ENCODE assay signal across 9 cellular contexts in the genomic region with DNA sequence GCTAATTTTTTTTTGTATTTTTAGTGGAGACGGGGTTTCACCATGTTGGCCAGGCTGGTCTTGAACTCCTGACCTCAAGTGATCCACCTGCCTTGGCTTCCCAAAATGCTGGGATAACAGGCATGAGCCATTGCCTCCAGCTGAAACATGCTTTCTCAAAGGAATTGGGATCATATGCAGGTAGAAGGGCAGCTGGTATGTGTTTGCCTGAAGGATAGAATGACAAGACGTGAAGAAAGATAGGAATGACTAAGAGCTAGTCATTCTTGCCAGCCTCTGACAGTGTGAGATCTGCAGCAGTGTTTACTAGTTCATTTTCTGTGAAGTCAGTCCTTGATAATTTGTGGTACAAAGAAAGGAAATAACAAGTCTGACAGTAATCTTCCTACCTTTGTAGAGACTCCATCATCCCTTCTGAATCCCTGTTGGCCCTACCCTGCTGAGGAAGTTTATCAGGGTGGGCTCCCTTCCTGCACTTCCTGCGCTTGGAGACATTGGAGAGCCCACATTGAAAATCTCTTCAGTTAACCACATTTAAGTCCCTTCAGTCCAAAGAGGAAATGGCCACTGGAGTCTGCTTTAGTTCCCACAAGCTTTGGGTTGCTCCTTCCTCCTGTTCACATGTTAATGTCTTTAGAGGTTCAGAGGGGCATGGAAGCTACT. TPM values are rescaled to one million over a fixed set of nuclear protein-coding genes. Genes with fewer than 3 reads are reported as not detected.
DNase-seq lines count a peak whose midpoint lies in the region; ATAC-seq and TF ChIP-seq lines count a peak whose summit lies in the region.
"Had no signal": no experiment of that assay in that cellular context is flagged by ENCODE, and none has a peak within 500 bp of the region (broad histone marks: within the 10 kb centered on the region; RNA-seq: fewer than 3 reads in every experiment).

No MANE protein-coding gene starts in this region.

- CTCF ChIA-PET in activated CD8-positive, alpha-beta memory T cell treated with anti-CD3 and anti-CD28 coated beads, Interleukin-2, amount 10 ng/mL, durations not matched to agents 7 days and 5 days (lab: Charles Lee): interaction anchor here (0.8 to 6.3 kb wide), 11 partner anchors 9 to 229 kb away, joined by 3 to 62 read pairs (median 4); a partner anchor contains a TSS

- H3K27ac Mint-ChIP-seq in activated CD8-positive, alpha-beta memory T cell treated with anti-CD3 and anti-CD28 coated beads, Interleukin-2, amount 10 ng/mL, durations not matched to agents 7 days and 5 days: peak overlapping the region; percentile 96

- peaks cover 53% of the 10 kb centered on the region for H3K36me3 Mint-ChIP-seq in activated CD8-positive, alpha-beta memory T cell treated with anti-CD3 and anti-CD28 coated beads, Interleukin-2, amount 10 ng/mL, durations not matched to agents 7 days and 5 days

- H3K4me1 Mint-ChIP-seq in activated CD8-positive, alpha-beta memory T cell treated with anti-CD3 and anti-CD28 coated beads, Interleukin-2, amount 10 ng/mL, durations not matched to agents 7 days and 5 days: peaks cover 76% of the 10 kb centered on the region

- H3K27me3 Mint-ChIP-seq in activated CD8-positive, alpha-beta memory T cell treated with anti-CD3 and anti-CD28 coated beads, Interleukin-2, amount 10 ng/mL, durations not matched to agents 7 days and 5 days: no peaks in the 10 kb centered on the region

- DNase-seq in activated CD8-positive, alpha-beta memory T cell treated with anti-CD3 and anti-CD28 coated beads, Interleukin-2, amount 10 ng/mL, durations not matched to agents 7 days and 5 days: peak; percentile 70
- no peak for DNase-seq in activated CD8-positive, alpha-beta memory T cell treated with anti-CD3 and anti-CD28 coated beads, Interleukin-2, amount 50 U/mL, for 48 hours
- peak in 3 of 5 experiments; percentile 18 to 93 (median 65) for DNase-seq in T-helper 2 cell
- DNase-seq in epithelial cell of esophagus (ENCODE audit: low read depth): peak; percentile 96
- peak; percentile 94 for DNase-seq in pulmonary artery endothelial cell (ENCODE audit: low read depth, low spot score)
- DNase-seq in NCI-H446 treated with DMSO at 0.1 percent for 48 hours (lab: John Stamatoyannopoulos, UW): no peak
- DNase-seq: DND-41 had no signal

- peak; percentile 58 for ATAC-seq in activated CD8-positive, alpha-beta memory T cell treated with anti-CD3 and anti-CD28 coated beads, Interleukin-2, amount 10 ng/mL, durations not matched to agents 7 days and 5 days
- ATAC-seq in HG03521 (IDR thresholded peaks at IDR 0.05; ENCODE audit: unreplicated experiment) (no peak), HG03159 (IDR thresholded peaks at IDR 0.05; ENCODE audit: unreplicated experiment) (no peak)

- no peaks in the 10 kb centered on the region for H3K9me3 Mint-ChIP-seq in activated CD8-positive, alpha-beta memory T cell treated with anti-CD3 and anti-CD28 coated beads, Interleukin-2, amount 10 ng/mL, durations not matched to agents 7 days and 5 days (ENCODE audit: low read depth)

- no peak overlapping the region for H3K4me3 ChIP-seq in epithelial cell of esophagus (ENCODE audit: low read length)

- peak overlapping the region; percentile 77 for H3K4me3 Mint-ChIP-seq in activated CD8-positive, alpha-beta memory T cell treated with anti-CD3 and anti-CD28 coated beads, Interleukin-2, amount 10 ng/mL, durations not matched to agents 7 days and 5 days

- no peak for TF ChIP-seq CTCF in epithelial cell of esophagus (IDR thresholded peaks at IDR 0.05; ENCODE audit: insufficient read depth, low read depth, low read length, missing control alignments)

RNA-seq across cellular contexts. Expression of a gene that starts 14.7 kb away (rescaled TPM):
- 100 to 1,000 TPM; 193 to 242 TPM for total RNA-seq in activated CD8-positive, alpha-beta memory T cell treated with anti-CD3 and anti-CD28 coated beads, Interleukin-2, amount 10 ng/mL, durations not matched to agents 7 days and 5 days
- total RNA-seq in pulmonary artery endothelial cell: 228 and 323 TPM in 2 replicates

RNA-seq across cellular contexts. Expression of a gene that starts 52.3 kb away (rescaled TPM):
- total RNA-seq in activated CD8-positive, alpha-beta memory T cell treated with anti-CD3 and anti-CD28 coated beads, Interleukin-2, amount 10 ng/mL, durations not matched to agents 7 days and 5 days: 10 to 100 TPM; 26.6 to 37.4 TPM
- total RNA-seq in pulmonary artery endothelial cell: 24.2 and 50.4 TPM in 2 replicates

RNA-seq across cellular contexts. Expression of a gene that starts 58.9 kb away (rescaled TPM):
- total RNA-seq in activated CD8-positive, alpha-beta memory T cell treated with anti-CD3 and anti-CD28 coated beads, Interleukin-2, amount 10 ng/mL, durations not matched to agents 7 days and 5 days: 100 to 1,000 TPM; 116 to 141 TPM
- 89.2 and 90.5 TPM in 2 replicates for total RNA-seq in pulmonary artery endothelial cell

RNA-seq across cellular contexts. Expression of a gene that starts 59.2 kb away (rescaled TPM):
- 10 to 100 TPM; 33.4 to 37.2 TPM for total RNA-seq in activated CD8-positive, alpha-beta memory T cell treated with anti-CD3 and anti-CD28 coated beads, Interleukin-2, amount 10 ng/mL, durations not matched to agents 7 days and 5 days
- 11.6 and 16.2 TPM in 2 replicates for total RNA-seq in pulmonary artery endothelial cell

Comparison
In these comparisons a context has a peak if more than half of its experiments do, and no peak if none do; other contexts are left out.
1. DNase-seq: peak in activated CD8-positive, alpha-beta memory T cell treated with anti-CD3 and anti-CD28 coated beads, Interleukin-2, amount 10 ng/mL, durations not matched to agents 7 days and 5 days (single experiment), T-helper 2 cell (3 of 5), epithelial cell of esophagus (single experiment) and pulmonary artery endothelial cell (single experiment); none in activated CD8-positive, alpha-beta memory T cell treated with anti-CD3 and anti-CD28 coated beads, Interleukin-2, amount 50 U/mL, for 48 hours (single experiment) and NCI-H446 treated with DMSO at 0.1 percent for 48 hours (single experiment).